1 cellular context compared by ENCODE assay signal in the genomic region with DNA sequence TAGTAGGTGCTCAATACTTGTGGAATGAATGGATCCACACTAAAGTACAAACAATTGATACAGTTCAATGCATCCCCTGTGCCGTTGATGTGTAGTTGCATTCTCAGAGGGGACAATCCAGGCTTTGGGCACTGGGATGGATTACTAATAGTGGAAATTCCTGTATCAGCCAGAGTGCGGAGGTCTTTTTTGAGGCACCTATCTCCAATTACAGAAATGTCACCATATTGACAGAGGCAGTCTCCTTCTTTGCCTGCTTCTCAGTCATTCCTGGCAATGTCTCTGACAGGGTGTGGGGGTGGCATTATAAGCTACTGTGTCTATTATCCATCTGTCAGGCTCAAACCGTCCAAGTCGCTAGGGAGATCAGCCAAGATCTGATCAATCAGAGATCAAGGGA.
TF ChIP-seq lines count a peak whose summit lies in the region.

No MANE protein-coding gene starts in this region.

TF ChIP-seq in H1, 55 proteins besides CTCF, POLR2A, EP300 and RAD21:
- TF ChIP-seq, protein P1, sequence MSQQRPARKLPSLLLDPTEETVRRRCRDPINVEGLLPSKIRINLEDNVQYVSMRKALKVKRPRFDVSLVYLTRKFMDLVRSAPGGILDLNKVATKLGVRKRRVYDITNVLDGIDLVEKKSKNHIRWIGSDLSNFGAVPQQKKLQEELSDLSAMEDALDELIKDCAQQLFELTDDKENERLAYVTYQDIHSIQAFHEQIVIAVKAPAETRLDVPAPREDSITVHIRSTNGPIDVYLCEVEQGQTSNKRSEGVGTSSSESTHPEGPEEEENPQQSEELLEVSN (IDR thresholded peaks at IDR 0.05), result no peak
- TF ChIP-seq HDAC6 (IDR thresholded peaks at IDR 0.05; ENCODE audit: low read depth, low read length), result no peak
- TF ChIP-seq, protein P2, sequence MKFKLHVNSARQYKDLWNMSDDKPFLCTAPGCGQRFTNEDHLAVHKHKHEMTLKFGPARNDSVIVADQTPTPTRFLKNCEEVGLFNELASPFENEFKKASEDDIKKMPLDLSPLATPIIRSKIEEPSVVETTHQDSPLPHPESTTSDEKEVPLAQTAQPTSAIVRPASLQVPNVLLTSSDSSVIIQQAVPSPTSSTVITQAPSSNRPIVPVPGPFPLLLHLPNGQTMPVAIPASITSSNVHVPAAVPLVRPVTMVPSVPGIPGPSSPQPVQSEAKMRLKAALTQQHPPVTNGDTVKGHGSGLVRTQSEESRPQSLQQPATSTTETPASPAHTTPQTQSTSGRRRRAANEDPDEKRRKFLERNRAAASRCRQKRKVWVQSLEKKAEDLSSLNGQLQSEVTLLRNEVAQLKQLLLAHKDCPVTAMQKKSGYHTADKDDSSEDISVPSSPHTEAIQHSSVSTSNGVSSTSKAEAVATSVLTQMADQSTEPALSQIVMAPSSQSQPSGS (IDR thresholded peaks at IDR 0.05; ENCODE audit: low read length), result no peak
- no peak for TF ChIP-seq TBP (IDR thresholded peaks at IDR 0.05; ENCODE audit: low read depth, low read length)
- TF ChIP-seq NRF1 (IDR thresholded peaks at IDR 0.05; ENCODE audit: low read depth, low read length), result no peak
- no peak for TF ChIP-seq BACH1 (IDR thresholded peaks at IDR 0.05; ENCODE audit: low read length)
- no peak for TF ChIP-seq FOSL1 (IDR thresholded peaks at IDR 0.05; ENCODE audit: insufficient read depth, low read depth, low read length)
- no peak for TF ChIP-seq JUN (IDR thresholded peaks at IDR 0.05; ENCODE audit: low read depth, low read length)
- TF ChIP-seq ASH2L (IDR thresholded peaks at IDR 0.05; ENCODE audit: low read length), result no peak
- no peak for TF ChIP-seq RBBP5 (IDR thresholded peaks at IDR 0.05; ENCODE audit: borderline replicate concordance, low read depth, low read length)
